Comparison of ENCODE assay signal across 16 cellular contexts in genomic region chr4:166277851-166278250, GRCh38.
DNase-seq lines count a peak whose midpoint lies in the region; FAIRE-seq and TF ChIP-seq lines count a peak whose summit lies in the region.
"Had no signal": no experiment of that assay in that cellular context is flagged by ENCODE, and none has a peak within 500 bp of the region (broad histone marks: within the 10 kb centered on the region; RNA-seq: fewer than 3 reads in every experiment).

No MANE protein-coding gene starts in this region.

- dilution Hi-C loops in mammary epithelial cell (cut with HindIII; ENCODE audit: low sequenced_read_pairs) = no loop called here

- H3K9me3 ChIP-seq in kidney (ENCODE audit: control insufficient read depth in 1 of 2, low read length in 2 of 2) (no peaks in the 10 kb centered on the region), mammary epithelial cell (replicated peaks; ENCODE audit: insufficient read depth, low read length) (no peaks in the 10 kb centered on the region)
- H3K9me3 ChIP-seq: BLaER1, Caco-2 had no signal

- no peaks in the 10 kb centered on the region for H3K36me3 ChIP-seq in kidney (ENCODE audit: control insufficient read depth in 1 of 2, insufficient read depth in 2 of 2, low read length in 2 of 2)
- no peaks in the 10 kb centered on the region for H3K36me3 ChIP-seq in mammary epithelial cell (ENCODE audit: insufficient read depth, low read length)
- H3K36me3 ChIP-seq: BLaER1, HAP-1 had no signal

- no peaks in the 10 kb centered on the region for H3K27me3 ChIP-seq in mammary epithelial cell (ENCODE audit: insufficient read depth, low read length)
- H3K27me3 ChIP-seq: BLaER1 had no signal

- CTCF ChIA-PET in mammary epithelial cell (lab: Charles Lee; ENCODE audit: low non-redundant PET) = no interaction called here

- no peak overlapping the region for H3K4me2 ChIP-seq in mammary epithelial cell (ENCODE audit: insufficient read depth, low read depth, low read length)
- H3K4me2 ChIP-seq: BLaER1 had no signal

- BruUV-seq in mammary epithelial cell (replicated peaks; lab: Mats Ljungman, UMichigan) = no TSS peak

- H3K27ac ChIP-seq in kidney (ENCODE audit: low read depth in 2 of 2, low read length in 2 of 2) = no peak overlapping the region
- H3K27ac ChIP-seq in mammary epithelial cell (ENCODE audit: insufficient read depth, low read depth, low read length) = no peak overlapping the region
- H3K27ac ChIP-seq: BLaER1 had no signal

- 100% methylated on average over 1 of the region's 1 CpG for WGBS in mammary epithelial cell (ENCODE audit: low coverage, missing lambda C conversion rate)

- H3K9ac ChIP-seq in kidney (ENCODE audit: low read length in 2 of 2) (no peak overlapping the region), mammary epithelial cell (ENCODE audit: insufficient read depth, low read length) (no peak overlapping the region)
- H3K9ac ChIP-seq: BLaER1 had no signal

- intact Hi-C loops in kidney (cut with DNase I) (no loop called here), mammary epithelial cell (cut with micrococcal nuclease) (no loop called here)

- H3K4me1 ChIP-seq in kidney (ENCODE audit: control insufficient read depth in 1 of 2, insufficient read depth in 1 of 2, low read depth in 1 of 2, low read length in 2 of 2) (no peaks in the 10 kb centered on the region), mammary epithelial cell (ENCODE audit: insufficient read depth, low read length) (no peaks in the 10 kb centered on the region)
- H3K4me1 ChIP-seq: BLaER1, Caco-2 had no signal

- DNase-seq in EL (peak; percentile 35), HS-5 (ENCODE audit: low read depth) (peak; percentile 35), amniotic epithelial cell (ENCODE audit: low read depth) (peak; percentile 18), skeletal muscle cell (ENCODE audit: low read depth) (peak; percentile 17), kidney (no peak), mammary epithelial cell (no peak), GM19238 (ENCODE audit: insufficient read length, low spot score) (no peak)
- DNase-seq: AML-193; Caco-2; CD8-positive, alpha-beta memory T cell; GDM1; KG1 had no signal

- in situ Hi-C loops in mammary epithelial cell (cut with MboI; ENCODE audit: low sequenced_read_pairs in 2 of 2) = no loop called here

- H3K4me3 ChIP-seq in skeletal muscle cell (ENCODE audit: low read depth, low read length) = no peak overlapping the region
- H3K4me3 ChIP-seq in kidney (ENCODE audit: low read length in 2 of 2) = no peak overlapping the region
- no peak overlapping the region for H3K4me3 ChIP-seq in mammary epithelial cell (replicated peaks in 1 of 3; ENCODE audit: insufficient read depth in 1 of 3, low read depth in 2 of 3, low read length in 3 of 3)
- H3K4me3 ChIP-seq: BLaER1, HAP-1 had no signal

- no peak for TF ChIP-seq CTCF in kidney (IDR thresholded peaks at IDR 0.05; ENCODE audit: borderline replicate concordance, extremely low read depth, insufficient read depth)
- no peak for TF ChIP-seq CTCF in mammary epithelial cell (conservative IDR thresholded peaks at IDR 0.05 in 1 of 2, IDR thresholded peaks at IDR 0.05 in 1 of 2; ENCODE audit: extremely low read depth in 1 of 2, insufficient read depth in 1 of 2, low read depth in 1 of 2, low read length in 2 of 2)

- H2AFZ ChIP-seq in mammary epithelial cell (ENCODE audit: low read depth, low read length) = no peak overlapping the region

- H4K20me1 ChIP-seq in mammary epithelial cell (ENCODE audit: insufficient read depth, low read length) = no peaks in the 10 kb centered on the region
- H4K20me1 ChIP-seq: BLaER1 had no signal

- H3K79me2 ChIP-seq in mammary epithelial cell (ENCODE audit: insufficient read depth, low read length) = no peaks in the 10 kb centered on the region

- no peak for FAIRE-seq in kidney (lab: Jason Lieb, UNC)
- FAIRE-seq: GM12892, H1 had no signal

Comparison
In these comparisons a context has a peak if more than half of its experiments do, and no peak if none do; other contexts are left out.
1. DNase-seq: peak in EL (single experiment), HS-5 (single experiment), amniotic epithelial cell (single experiment) and skeletal muscle cell (single experiment); none in kidney (single experiment), mammary epithelial cell (single experiment) and GM19238 (single experiment).